8 cellular contexts compared by ENCODE assay signal in genomic region chr4:57110635-57111546, GRCh38. TPM values are rescaled to one million over a fixed set of nuclear protein-coding genes. Genes with fewer than 3 reads are reported as not detected.
DNase-seq lines count a peak whose midpoint lies in the region; ATAC-seq and TF ChIP-seq lines count a peak whose summit lies in the region.

No MANE protein-coding gene starts in this region.

- peaks cover 13% of the 10 kb centered on the region for H4K20me1 ChIP-seq in Loucy (ENCODE audit: insufficient read depth, low read length, poor library complexity, severe bottlenecking)

- H3K9ac ChIP-seq in Loucy (ENCODE audit: low read depth, low read length, poor library complexity, severe bottlenecking) = peak overlapping the region; percentile 93

- H3K4me1 ChIP-seq in CD4-positive, CD25-positive, alpha-beta regulatory T cell (ENCODE audit: control insufficient read depth, insufficient read depth, low read length, poor library complexity, severe bottlenecking) = peaks cover 18% of the 10 kb centered on the region
- peaks cover 77% of the 10 kb centered on the region for H3K4me1 ChIP-seq in Loucy (ENCODE audit: insufficient read depth, low read length, poor library complexity, severe bottlenecking)

- peak overlapping the region; percentile 59 for H2AFZ ChIP-seq in Loucy (ENCODE audit: low read length)

- H3K9me3 Mint-ChIP-seq in CD4-positive, CD25-positive, alpha-beta regulatory T cell = peaks cover 0 to 7% (median 0%) of the 10 kb centered on the region in 7 donors
- H3K9me3 Mint-ChIP-seq in activated naive CD8-positive, alpha-beta T cell (ENCODE audit: low read depth) = no peaks in the 10 kb centered on the region
- no peaks in the 10 kb centered on the region for H3K9me3 Mint-ChIP-seq in neural crest cell

- peaks cover 0 to 12% (median 9%) of the 10 kb centered on the region in 4 donors for H3K4me1 Mint-ChIP-seq in CD4-positive, CD25-positive, alpha-beta regulatory T cell
- H3K4me1 Mint-ChIP-seq in activated naive CD8-positive, alpha-beta T cell (ENCODE audit: low read depth) = peaks cover 14% of the 10 kb centered on the region
- H3K4me1 Mint-ChIP-seq in neural crest cell = peaks cover 12% of the 10 kb centered on the region

- no peaks in the 10 kb centered on the region for H3K9me2 ChIP-seq in Loucy (replicated peaks; ENCODE audit: low read depth, low read length)

- no peak overlapping the region for H3K27ac ChIP-seq in CD4-positive, CD25-positive, alpha-beta regulatory T cell (ENCODE audit: insufficient read depth, low read length, poor library complexity, severe bottlenecking)

- H3K27ac Mint-ChIP-seq in CD4-positive, CD25-positive, alpha-beta regulatory T cell = peak overlapping the region in 2 of 3 donors; percentile 50 to 78
- H3K27ac Mint-ChIP-seq in activated naive CD8-positive, alpha-beta T cell = no peak overlapping the region
- H3K27ac Mint-ChIP-seq in neural crest cell (ENCODE audit: unreplicated experiment) = peak overlapping the region; percentile 60

- peak overlapping the region; percentile 77 for H3K4me2 ChIP-seq in Loucy (ENCODE audit: low read depth, low read length, poor library complexity, severe bottlenecking)

- H3K79me2 ChIP-seq in Loucy (ENCODE audit: insufficient read depth, low read length) = peaks cover 39% of the 10 kb centered on the region

- H3K27me3 ChIP-seq in CD4-positive, CD25-positive, alpha-beta regulatory T cell (ENCODE audit: control insufficient read depth, insufficient read depth, low read length) = peaks cover 23% of the 10 kb centered on the region
- no peaks in the 10 kb centered on the region for H3K27me3 ChIP-seq in Loucy (ENCODE audit: insufficient read depth, low read length, poor library complexity, severe bottlenecking)

- TF ChIP-seq CTCF in Loucy (conservative IDR thresholded peaks at IDR 0.05; ENCODE audit: low read length) (no peak), neural crest cell (conservative IDR thresholded peaks at IDR 0.05) (no peak)

- peak in 1 of 2 donors; percentile 25 for ATAC-seq in CD4-positive, CD25-positive, alpha-beta regulatory T cell (ENCODE audit: low read depth in 2 of 2)
- peak; percentile 56 for ATAC-seq in GM19351 (IDR thresholded peaks at IDR 0.05; ENCODE audit: unreplicated experiment)

- H3K9me3 ChIP-seq in CD4-positive, CD25-positive, alpha-beta regulatory T cell (ENCODE audit: control insufficient read depth in 2 of 2, low read length in 2 of 2) = no peaks in the 10 kb centered on the region
- H3K9me3 ChIP-seq in Loucy (ENCODE audit: insufficient read depth, low read depth, low read length) = no peaks in the 10 kb centered on the region

- peak in 1 of 3 donors; percentile 19 for DNase-seq in CD4-positive, CD25-positive, alpha-beta regulatory T cell
- DNase-seq in globus pallidus (ENCODE audit: low spot score) = peak; percentile 66
- peak; percentile 12 for DNase-seq in neural crest cell (ENCODE audit: low read depth, low spot score)
- no peak for DNase-seq in NCI-H2227 (lab: John Stamatoyannopoulos, UW; ENCODE audit: unreplicated experiment)
- no peak for DNase-seq in NCI-H1048 (lab: John Stamatoyannopoulos, UW)

- peaks cover 10% of the 10 kb centered on the region for H3F3A ChIP-seq in Loucy (ENCODE audit: low read depth)

- peak overlapping the region; percentile 7 for H3K4me3 ChIP-seq in CD4-positive, CD25-positive, alpha-beta regulatory T cell (ENCODE audit: low read depth, low read length)
- H3K4me3 ChIP-seq in Loucy (ENCODE audit: low read length, poor library complexity, severe bottlenecking) = peak overlapping the region; percentile 73

- H3K36me3 ChIP-seq in CD4-positive, CD25-positive, alpha-beta regulatory T cell (ENCODE audit: control insufficient read depth, insufficient read depth, low read length) = no peaks in the 10 kb centered on the region
- H3K36me3 ChIP-seq in Loucy (ENCODE audit: insufficient read depth, low read length) = no peaks in the 10 kb centered on the region

- no peaks in the 10 kb centered on the region for H3K36me3 Mint-ChIP-seq in CD4-positive, CD25-positive, alpha-beta regulatory T cell
- H3K36me3 Mint-ChIP-seq in activated naive CD8-positive, alpha-beta T cell = no peaks in the 10 kb centered on the region
- no peaks in the 10 kb centered on the region for H3K36me3 Mint-ChIP-seq in neural crest cell (ENCODE audit: low read depth)

- H3K4me3 Mint-ChIP-seq in CD4-positive, CD25-positive, alpha-beta regulatory T cell = peak overlapping the region in 3 of 4 donors; percentile 56 to 82 (median 64)
- peak overlapping the region; percentile 89 for H3K4me3 Mint-ChIP-seq in activated naive CD8-positive, alpha-beta T cell
- peak overlapping the region; percentile 94 for H3K4me3 Mint-ChIP-seq in neural crest cell

- peaks cover 76% of the 10 kb centered on the region for H3K27me3 Mint-ChIP-seq in CD4-positive, CD25-positive, alpha-beta regulatory T cell
- H3K27me3 Mint-ChIP-seq in activated naive CD8-positive, alpha-beta T cell = peaks cover 48% of the 10 kb centered on the region
- peaks cover 73% of the 10 kb centered on the region for H3K27me3 Mint-ChIP-seq in neural crest cell (ENCODE audit: low read depth)

RNA-seq across cellular contexts. Expression of gene IGFBP7, which starts 0.7 kb away (rescaled TPM):
- 0.91 TPM for total RNA-seq in CD4-positive, CD25-positive, alpha-beta regulatory T cell
- polyA plus RNA-seq in CD4-positive, CD25-positive, alpha-beta regulatory T cell = under 1 TPM in 2 of 4 donors, not detected in 2; 0.15 to 0.67 TPM
- 0.55 and 0.82 TPM in 2 replicates for total RNA-seq in neural crest cell

Comparison
In these comparisons a context has a peak if more than half of its experiments do, and no peak if none do; other contexts are left out.
1. DNase-seq: peak in globus pallidus (single experiment) and neural crest cell (single experiment); none in NCI-H2227 (single experiment) and NCI-H1048 (single experiment).
2. Peak in every context shown above with its lines, with median percentiles within 50 percentile points of each other: H3K4me3 Mint-ChIP-seq.